Comparison of ENCODE assay signal across 15 cellular contexts in the genomic region with DNA sequence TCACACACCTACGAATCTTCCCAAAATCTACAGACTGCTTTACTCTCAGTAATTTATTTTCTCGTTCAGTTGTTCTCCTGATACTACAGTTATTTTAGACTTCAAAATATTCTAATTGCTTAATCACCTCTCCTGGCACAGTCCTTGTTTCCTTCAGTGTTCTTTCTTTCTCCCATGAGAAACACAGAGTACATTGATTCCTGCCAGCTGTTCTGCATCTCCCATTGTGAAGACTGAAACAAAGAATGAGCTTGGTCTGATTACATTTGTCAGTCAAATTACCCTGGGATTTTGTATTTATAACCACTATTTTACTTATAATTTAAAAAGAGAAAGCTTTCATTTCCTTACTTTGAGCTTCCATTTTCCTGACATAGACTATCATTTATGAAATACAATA.
DNase-seq lines count a peak whose midpoint lies in the region; ATAC-seq and TF ChIP-seq lines count a peak whose summit lies in the region.
"Had no signal": no experiment of that assay in that cellular context is flagged by ENCODE, and none has a peak within 500 bp of the region (broad histone marks: within the 10 kb centered on the region; RNA-seq: fewer than 3 reads in every experiment).

No MANE protein-coding gene starts in this region.

- H3K36me3 Mint-ChIP-seq in glutamatergic neuron (ENCODE audit: unreplicated experiment) = no peaks in the 10 kb centered on the region
- peaks cover 10% of the 10 kb centered on the region for H3K36me3 Mint-ChIP-seq in activated T-helper 1 cell treated with anti-CD3 and anti-CD28 coated beads, Interleukin-12 subunit alpha, Interleukin-12 subunit beta, Interleukin-2, Interleukin-4 antibody, amounts not matched to agents 30 ng/mL and 10 ng/mL and 1 ng/mL, durations not matched to agents 14 hours and 24 hours and 36 hours (ENCODE audit: low read depth)

- TF ChIP-seq CTCF in astrocyte of the spinal cord (IDR thresholded peaks at IDR 0.05; ENCODE audit: low read depth, low read length) = no peak
- no peak for TF ChIP-seq CTCF in glutamatergic neuron (IDR thresholded peaks at IDR 0.05; ENCODE audit: partially characterized antibody, unreplicated experiment)

- peaks cover 6% of the 10 kb centered on the region for H3K4me1 Mint-ChIP-seq in glutamatergic neuron (ENCODE audit: low read depth, unreplicated experiment)
- peaks cover 31% of the 10 kb centered on the region for H3K4me1 Mint-ChIP-seq in activated T-helper 1 cell treated with anti-CD3 and anti-CD28 coated beads, Interleukin-12 subunit alpha, Interleukin-12 subunit beta, Interleukin-2, Interleukin-4 antibody, amounts not matched to agents 30 ng/mL and 10 ng/mL and 1 ng/mL, durations not matched to agents 14 hours and 24 hours and 36 hours (ENCODE audit: low read depth)

- no peaks in the 10 kb centered on the region for H3K36me3 ChIP-seq in KOPT-K1 (ENCODE audit: insufficient read depth, low read length)
- H3K36me3 ChIP-seq: BLaER1 treated with 17β-estradiol and CSF1 and Interleukin-3, amounts not matched to agents 10 nM and 100 nM; pancreas; upper lobe of left lung had no signal

- H3K27ac ChIP-seq in KOPT-K1 (ENCODE audit: low read depth, low read length, poor library complexity, severe bottlenecking) = peak overlapping the region; percentile 81
- H3K27ac ChIP-seq: BLaER1 treated with 17β-estradiol and CSF1 and Interleukin-3, amounts not matched to agents 10 nM and 100 nM; pancreas; upper lobe of left lung had no signal

- H3K9me3 ChIP-seq in KOPT-K1 (ENCODE audit: insufficient read depth, low read length, poor library complexity, severe bottlenecking) = peaks cover 15% of the 10 kb centered on the region
- H3K9me3 ChIP-seq: pancreas, upper lobe of left lung had no signal

- no peak overlapping the region for H3K4me3 ChIP-seq in astrocyte of the spinal cord (ENCODE audit: low read depth, low read length)
- H3K4me3 ChIP-seq: BLaER1 treated with 17β-estradiol and CSF1 and Interleukin-3, amounts not matched to agents 10 nM and 100 nM; pancreas; upper lobe of left lung had no signal

- H3K9me3 Mint-ChIP-seq in glutamatergic neuron (ENCODE audit: unreplicated experiment) = peaks cover 2% of the 10 kb centered on the region
- peaks cover 21% of the 10 kb centered on the region for H3K9me3 Mint-ChIP-seq in activated T-helper 1 cell treated with anti-CD3 and anti-CD28 coated beads, Interleukin-12 subunit alpha, Interleukin-12 subunit beta, Interleukin-2, Interleukin-4 antibody, amounts not matched to agents 30 ng/mL and 10 ng/mL and 1 ng/mL, durations not matched to agents 14 hours and 24 hours and 36 hours

- H3K27me3 Mint-ChIP-seq in glutamatergic neuron (ENCODE audit: unreplicated experiment) = no peaks in the 10 kb centered on the region
- no peaks in the 10 kb centered on the region for H3K27me3 Mint-ChIP-seq in activated T-helper 1 cell treated with anti-CD3 and anti-CD28 coated beads, Interleukin-12 subunit alpha, Interleukin-12 subunit beta, Interleukin-2, Interleukin-4 antibody, amounts not matched to agents 30 ng/mL and 10 ng/mL and 1 ng/mL, durations not matched to agents 14 hours and 24 hours and 36 hours (ENCODE audit: insufficient read depth)

- no peak overlapping the region for H3K4me3 Mint-ChIP-seq in glutamatergic neuron (ENCODE audit: unreplicated experiment)
- H3K4me3 Mint-ChIP-seq in activated T-helper 1 cell treated with anti-CD3 and anti-CD28 coated beads, Interleukin-12 subunit alpha, Interleukin-12 subunit beta, Interleukin-2, Interleukin-4 antibody, amounts not matched to agents 30 ng/mL and 10 ng/mL and 1 ng/mL, durations not matched to agents 14 hours and 24 hours and 36 hours = no peak overlapping the region
- H3K4me3 Mint-ChIP-seq: activated naive CD8-positive, alpha-beta T cell had no signal

- peak overlapping the region; percentile 60 for H3K27ac Mint-ChIP-seq in glutamatergic neuron (ENCODE audit: unreplicated experiment)
- H3K27ac Mint-ChIP-seq in activated T-helper 1 cell treated with anti-CD3 and anti-CD28 coated beads, Interleukin-12 subunit alpha, Interleukin-12 subunit beta, Interleukin-2, Interleukin-4 antibody, amounts not matched to agents 30 ng/mL and 10 ng/mL and 1 ng/mL, durations not matched to agents 14 hours and 24 hours and 36 hours = no peak overlapping the region
- H3K27ac Mint-ChIP-seq: activated naive CD8-positive, alpha-beta T cell had no signal

- peak; percentile 15 for DNase-seq in astrocyte of the spinal cord (ENCODE audit: low read depth, low spot score)
- no peak for DNase-seq in glutamatergic neuron
- no peak for DNase-seq in sciatic nerve (ENCODE audit: low spot score)
- DNase-seq in NOMO-1 treated with dmso at 0.1 percent for 144 hours (lab: John Stamatoyannopoulos, UW; ENCODE audit: unreplicated experiment) = no peak
- no peak for DNase-seq in activated T-helper 1 cell treated with anti-CD3 and anti-CD28 coated beads, Interleukin-12 subunit alpha, Interleukin-12 subunit beta, Interleukin-2, Interleukin-4 antibody, amounts not matched to agents 30 ng/mL and 10 ng/mL and 1 ng/mL, durations not matched to agents 14 hours and 24 hours and 36 hours (ENCODE audit: low spot score)
- DNase-seq: activated T-cell treated with anti-CD3 and anti-CD28 coated beads for 4 hours, cerebellar nuclear complex, NCI-H1092, NCI-H524 treated with DMSO at 0.1 percent for 48 hours, pancreas, upper lobe of left lung had no signal

- ATAC-seq in sciatic nerve = peak; percentile 83
- ATAC-seq in GM18870 (IDR thresholded peaks at IDR 0.05; ENCODE audit: unreplicated experiment) = no peak
- ATAC-seq: pancreas had no signal

- intact Hi-C loops in sciatic nerve (cut with DNase I) = no loop called here
- intact Hi-C loops in activated T-helper 1 cell treated with anti-CD3 and anti-CD28 coated beads, Interleukin-12 subunit alpha, Interleukin-12 subunit beta, Interleukin-2, Interleukin-4 antibody, amounts not matched to agents 30 ng/mL and 10 ng/mL and 1 ng/mL, durations not matched to agents 14 hours and 24 hours and 36 hours (cut with micrococcal nuclease) = no loop called here

- in situ Hi-C loops in astrocyte of the spinal cord (cut with HindIII; ENCODE audit: low sequenced_read_pairs) = no loop called here
